Comparison of ENCODE assay signal across 10 cellular contexts in the genomic region with DNA sequence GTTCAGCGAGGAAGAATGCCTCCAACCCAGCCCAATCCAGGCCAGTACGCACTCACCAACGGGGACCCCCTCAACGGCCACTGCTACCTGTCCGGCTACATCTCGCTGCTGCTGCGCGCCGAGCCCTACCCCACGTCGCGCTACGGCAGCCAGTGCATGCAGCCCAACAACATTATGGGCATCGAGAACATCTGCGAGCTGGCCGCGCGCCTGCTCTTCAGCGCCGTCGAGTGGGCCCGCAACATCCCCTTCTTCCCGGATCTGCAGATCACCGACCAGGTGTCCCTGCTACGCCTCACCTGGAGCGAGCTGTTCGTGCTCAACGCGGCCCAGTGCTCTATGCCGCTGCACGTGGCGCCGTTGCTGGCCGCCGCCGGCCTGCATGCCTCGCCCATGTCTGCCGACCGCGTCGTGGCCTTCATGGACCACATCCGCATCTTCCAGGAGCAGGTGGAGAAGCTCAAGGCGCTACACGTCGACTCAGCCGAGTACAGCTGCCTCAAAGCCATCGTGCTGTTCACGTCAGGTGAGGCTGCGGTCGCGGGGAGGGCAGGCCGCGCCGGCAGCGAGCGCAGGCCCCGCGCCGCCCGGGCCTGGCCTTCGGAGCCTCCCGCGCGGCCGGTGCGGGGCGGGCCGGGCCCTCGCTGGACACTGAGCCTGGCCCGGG. TPM values are rescaled to one million over a fixed set of nuclear protein-coding genes. Genes with fewer than 3 reads are reported as not detected.
A peak's percentile ranks its signal among the peaks of the same experiment; 100 is the strongest.
DNase-seq lines count a peak whose midpoint lies in the region; ATAC-seq and TF ChIP-seq lines count a peak whose summit lies in the region.
"Had no signal": no experiment of that assay in that cellular context is flagged by ENCODE, and none has a peak within 500 bp of the region (broad histone marks: within the 10 kb centered on the region; RNA-seq: fewer than 3 reads in every experiment).

No MANE protein-coding gene starts in this region.

- intact Hi-C loops in esophagus squamous epithelium (cut with DNase I), result loop anchor here (10.0 kb wide), 1 partner anchor 217 kb away; no protein-coding TSS in a partner anchor

- peaks cover 5% of the 10 kb centered on the region for H3K9me3 Mint-ChIP-seq in nephron progenitor cell

- H3K4me3 Mint-ChIP-seq in T-helper 17 cell (peak overlapping the region; percentile 73), nephron progenitor cell (peak overlapping the region; percentile 94)

- H3K27ac ChIP-seq in BLaER1, result no peak overlapping the region
- H3K27ac ChIP-seq in esophagus squamous epithelium, result peak overlapping the region; percentile 15 to 89 (median 82)
- H3K27ac ChIP-seq: SK-N-MC had no signal

- H3K4me1 Mint-ChIP-seq in T-helper 17 cell, result peaks cover 4% of the 10 kb centered on the region
- H3K4me1 Mint-ChIP-seq in nephron progenitor cell, result peaks cover 61% of the 10 kb centered on the region

- H3K4me1 ChIP-seq in BLaER1 (peaks cover 7% of the 10 kb centered on the region; the same call in 1 of the 2 replicates), esophagus squamous epithelium (peaks cover 6 to 51% (median 14%) of the 10 kb centered on the region in 3 donors)

- DNase-seq in T-helper 17 cell (no peak), esophagus squamous epithelium (lab: John Stamatoyannopoulos, UW) (no peak), nephron progenitor cell (no peak), NCI-H69 (lab: John Stamatoyannopoulos, UW) (no peak), SW 1271 (lab: John Stamatoyannopoulos, UW) (no peak), SKM-1 treated with dmso at 0.1 percent for 144 hours (lab: John Stamatoyannopoulos, UW; ENCODE audit: unreplicated experiment) (no peak), T-helper 9 cell (no peak)
- DNase-seq: NCI-H2171 treated with DMSO at 0.1 percent for 48 hours had no signal

- TF ChIP-seq CTCF in esophagus squamous epithelium (IDR thresholded peaks at IDR 0.05) (no peak), nephron progenitor cell (IDR thresholded peaks at IDR 0.05) (no peak)

- H3K9ac ChIP-seq in BLaER1, result no peak overlapping the region

- 0 out of 2 replicates have a peak overlapping the region, but pooled peaks have one; percentile 11 for H3K4me3 ChIP-seq in BLaER1
- peak overlapping the region; percentile 16 to 76 (median 56) for H3K4me3 ChIP-seq in esophagus squamous epithelium

- peaks cover 82% of the 10 kb centered on the region for H4K20me1 ChIP-seq in BLaER1

- peaks cover 67% of the 10 kb centered on the region for H3K27me3 Mint-ChIP-seq in T-helper 17 cell
- H3K27me3 Mint-ChIP-seq in nephron progenitor cell (ENCODE audit: low read depth, poor library complexity), result peaks cover 34% of the 10 kb centered on the region

- H3K27ac Mint-ChIP-seq in T-helper 17 cell (peak overlapping the region; percentile 29), nephron progenitor cell (no peak overlapping the region)

- WGBS in esophagus squamous epithelium, 2 donors, result 33 to 63% methylated on average over 26 to 32 of the region's 70 CpGs

- no peak overlapping the region for H3K4me2 ChIP-seq in BLaER1

- no peak for TF ChIP-seq POLR2A in esophagus squamous epithelium (IDR thresholded peaks at IDR 0.05)

- H3K36me3 Mint-ChIP-seq in T-helper 17 cell (ENCODE audit: low read depth) (peaks cover 2% of the 10 kb centered on the region), nephron progenitor cell (ENCODE audit: low read depth) (peaks cover 74% of the 10 kb centered on the region)

- H3K9me3 ChIP-seq in BLaER1 (peaks cover 13% of the 10 kb centered on the region), T-helper 17 cell (ENCODE audit: control insufficient read depth, low read length, poor library complexity, severe bottlenecking) (peaks cover 5% of the 10 kb centered on the region), esophagus squamous epithelium (no peaks in the 10 kb centered on the region)

- ATAC-seq in T-helper 17 cell, result no peak

- peaks cover 100% of the 10 kb centered on the region for H3K27me3 ChIP-seq in BLaER1
- H3K27me3 ChIP-seq in esophagus squamous epithelium, result peaks cover 0 to 82% (median 16%) of the 10 kb centered on the region in 4 donors

- H3K36me3 ChIP-seq in BLaER1 (no peaks in the 10 kb centered on the region), esophagus squamous epithelium (peaks cover 0 to under 1% (median 0%) of the 10 kb centered on the region in 3 donors)

RNA-seq across cellular contexts. Expression of gene NR2F1, which starts 5.0 kb away (rescaled TPM):
- not detected for total RNA-seq in T-helper 17 cell
- 10 to 100 TPM in 1 of 4 donors, 1 to 10 TPM in 3; 1.9 to 26.3 (median 3.7) TPM for total RNA-seq in esophagus squamous epithelium

RNA-seq across cellular contexts. Expression of gene NR2F1-AS1, which starts 7.0 kb away (rescaled TPM):
- total RNA-seq in T-helper 17 cell (not detected), esophagus squamous epithelium (10 to 100 TPM in 1 of 4 donors, 1 to 10 TPM in 2, under 1 TPM in 1; 0.49 to 11.3 (median 1.5) TPM)
